22 cellular contexts compared by ENCODE assay signal in the genomic region with DNA sequence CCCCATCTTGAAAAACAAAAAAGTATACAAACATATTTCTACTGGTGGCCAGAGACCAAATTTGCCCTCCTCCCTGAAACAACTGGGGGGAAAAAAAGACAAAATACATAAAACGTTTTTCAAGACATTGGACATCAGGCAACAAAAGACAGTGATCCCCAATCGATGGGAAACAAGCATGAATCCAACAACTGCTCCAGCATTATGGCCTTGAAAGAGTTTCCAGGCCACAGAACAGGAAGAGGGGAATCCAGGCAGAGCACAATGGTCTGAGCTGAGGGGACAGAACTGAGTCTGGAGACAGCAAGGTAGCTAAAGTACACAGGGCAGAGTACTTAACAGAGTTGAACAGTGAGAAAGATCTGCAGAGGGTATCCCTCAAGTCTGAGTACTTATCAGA. TPM values are rescaled to one million over a fixed set of nuclear protein-coding genes. Genes with fewer than 3 reads are reported as not detected.
DNase-seq lines count a peak whose midpoint lies in the region; ATAC-seq and TF ChIP-seq lines count a peak whose summit lies in the region.
"Had no signal": no experiment of that assay in that cellular context is flagged by ENCODE, and none has a peak within 500 bp of the region (broad histone marks: within the 10 kb centered on the region; RNA-seq: fewer than 3 reads in every experiment).

No MANE protein-coding gene starts in this region.

- peaks cover 9% of the 10 kb centered on the region for H3F3A ChIP-seq in neural progenitor cell (ENCODE audit: low read depth)

- peaks cover 0 to under 1% (median 0%) of the 10 kb centered on the region in 8 donors for H3K9me3 Mint-ChIP-seq in CD4-positive, alpha-beta memory T cell
- H3K9me3 Mint-ChIP-seq in dendritic cell treated with granulocyte-macrophage colony-stimulating factor and Interleukin-4, amounts not matched to agents 40 ng/mL and 50 ng/mL, for 4 days, result no peaks in the 10 kb centered on the region
- H3K9me3 Mint-ChIP-seq in neural progenitor cell, result no peaks in the 10 kb centered on the region
- H3K9me3 Mint-ChIP-seq: activated naive CD4-positive, alpha-beta T cell treated with anti-CD3 and anti-CD28 coated beads for 36 hours; T-helper 2 cell treated with Interferon-gamma antibody and Interleukin-4, amounts not matched to agents 5 μg/mL and 100 μg/mL, for 36 hours had no signal

- POLR2A ChIA-PET in CD4-positive, alpha-beta memory T cell (lab: Charles Lee; ENCODE audit: partially characterized antibody), result interaction anchor here (2.1 kb wide), 1 partner anchor 104 kb away, joined by 8 read pairs; a partner anchor contains a TSS

- H2AFZ ChIP-seq in KMS-11 (ENCODE audit: low read depth) (no peak overlapping the region), neural progenitor cell (replicated peaks) (no peak overlapping the region)
- H2AFZ ChIP-seq: hepatocyte, parathyroid adenoma had no signal

- peaks cover 10% of the 10 kb centered on the region for H3K4me1 ChIP-seq in CD4-positive, alpha-beta memory T cell (ENCODE audit: insufficient read depth, low read length)
- H3K4me1 ChIP-seq in KMS-11 (ENCODE audit: low read depth, poor library complexity, severe bottlenecking), result peaks cover 58% of the 10 kb centered on the region
- peaks cover 13% of the 10 kb centered on the region for H3K4me1 ChIP-seq in neural progenitor cell
- H3K4me1 ChIP-seq: parathyroid adenoma had no signal

- no peak overlapping the region for H3K4me3 ChIP-seq in CD4-positive, alpha-beta memory T cell (ENCODE audit: low read length in 2 of 2)
- H3K4me3 ChIP-seq in KMS-11 (IDR thresholded peaks at IDR 0.05; ENCODE audit: insufficient read depth, low read depth, low read length), result peak overlapping the region; percentile 22
- no peak overlapping the region for H3K4me3 ChIP-seq in neural progenitor cell
- H3K4me3 ChIP-seq: esophagus squamous epithelium, hepatocyte, upper lobe of left lung had no signal

- intact Hi-C loops in CD4-positive, alpha-beta memory T cell (cut with micrococcal nuclease), result loop anchor here (5.0 to 10.0 kb wide), 2 partner anchors 148 to 690 kb away; a partner anchor contains a TSS
- intact Hi-C loops in dendritic cell treated with granulocyte-macrophage colony-stimulating factor and Interleukin-4, amounts not matched to agents 40 ng/mL and 50 ng/mL, for 4 days (cut with micrococcal nuclease), result loop anchor here (5.0 to 10.0 kb wide), 2 partner anchors 50 to 202 kb away; a partner anchor contains a TSS
- intact Hi-C loops in cardiac septum (cut with DNase I), result loop anchor here (5.0 kb wide), 2 partner anchors 133 to 183 kb away; a partner anchor contains a TSS
- intact Hi-C loops in posterior vena cava (cut with DNase I), result no loop called here

- H3K27ac ChIP-seq in CD4-positive, alpha-beta memory T cell (ENCODE audit: low read depth, low read length), result no peak overlapping the region
- H3K27ac ChIP-seq in KMS-11 (peak overlapping the region; percentile 20; the same call in 1 of the 2 replicates), neural progenitor cell (no peak overlapping the region)
- H3K27ac ChIP-seq: brain microvascular endothelial cell, esophagus squamous epithelium, hepatocyte, parathyroid adenoma, upper lobe of left lung had no signal

- H3K27ac Mint-ChIP-seq in CD4-positive, alpha-beta memory T cell, result peak overlapping the region in 5 of 7 donors; percentile 8 to 44 (median 14)
- peak overlapping the region; percentile 33 for H3K27ac Mint-ChIP-seq in dendritic cell treated with granulocyte-macrophage colony-stimulating factor and Interleukin-4, amounts not matched to agents 40 ng/mL and 50 ng/mL, for 4 days
- H3K27ac Mint-ChIP-seq in neural progenitor cell, result no peak overlapping the region
- H3K27ac Mint-ChIP-seq: activated CD4-positive, alpha-beta T cell treated with anti-CD3 and anti-CD28 coated beads for 36 hours; activated naive CD4-positive, alpha-beta T cell treated with anti-CD3 and anti-CD28 coated beads for 36 hours; T-helper 2 cell treated with Interferon-gamma antibody and Interleukin-4, amounts not matched to agents 5 μg/mL and 100 μg/mL, for 36 hours had no signal

- CTCF ChIA-PET in CD4-positive, alpha-beta memory T cell (lab: Charles Lee; ENCODE audit: partially characterized antibody), result no interaction called here

- peaks cover 3 to 9% of the 10 kb centered on the region in 2 donors for H3K36me3 Mint-ChIP-seq in CD4-positive, alpha-beta memory T cell
- H3K36me3 Mint-ChIP-seq in dendritic cell treated with granulocyte-macrophage colony-stimulating factor and Interleukin-4, amounts not matched to agents 40 ng/mL and 50 ng/mL, for 4 days (ENCODE audit: low read depth), result peaks cover 72% of the 10 kb centered on the region
- H3K36me3 Mint-ChIP-seq in neural progenitor cell, result peaks cover 10% of the 10 kb centered on the region

- H3K4me3 Mint-ChIP-seq in CD4-positive, alpha-beta memory T cell, result no peak overlapping the region
- H3K4me3 Mint-ChIP-seq in dendritic cell treated with granulocyte-macrophage colony-stimulating factor and Interleukin-4, amounts not matched to agents 40 ng/mL and 50 ng/mL, for 4 days, result peak overlapping the region; percentile 54
- no peak overlapping the region for H3K4me3 Mint-ChIP-seq in neural progenitor cell
- H3K4me3 Mint-ChIP-seq: activated CD4-positive, alpha-beta T cell treated with anti-CD3 and anti-CD28 coated beads for 36 hours; activated naive CD4-positive, alpha-beta T cell treated with anti-CD3 and anti-CD28 coated beads for 36 hours; T-helper 2 cell treated with Interferon-gamma antibody and Interleukin-4, amounts not matched to agents 5 μg/mL and 100 μg/mL, for 36 hours had no signal

- no peaks in the 10 kb centered on the region for H3K27me3 Mint-ChIP-seq in CD4-positive, alpha-beta memory T cell
- H3K27me3 Mint-ChIP-seq in dendritic cell treated with granulocyte-macrophage colony-stimulating factor and Interleukin-4, amounts not matched to agents 40 ng/mL and 50 ng/mL, for 4 days, result no peaks in the 10 kb centered on the region
- peaks cover 6% of the 10 kb centered on the region for H3K27me3 Mint-ChIP-seq in neural progenitor cell (ENCODE audit: insufficient read depth, low read depth)

- H3K27me3 ChIP-seq in CD4-positive, alpha-beta memory T cell (ENCODE audit: insufficient read depth, low read length), result no peaks in the 10 kb centered on the region
- no peaks in the 10 kb centered on the region for H3K27me3 ChIP-seq in KMS-11 (ENCODE audit: insufficient read depth, low read depth)
- H3K27me3 ChIP-seq in neural progenitor cell, result no peaks in the 10 kb centered on the region
- H3K27me3 ChIP-seq: brain microvascular endothelial cell, esophagus squamous epithelium, hepatocyte, upper lobe of left lung had no signal

- H3K4me2 ChIP-seq in KMS-11 (peak overlapping the region; percentile 81), neural progenitor cell (peak overlapping the region; percentile 12)

- H3K9me3 ChIP-seq in CD4-positive, alpha-beta memory T cell (ENCODE audit: control insufficient read depth in 1 of 2, low read length in 2 of 2), result no peaks in the 10 kb centered on the region
- H3K9me3 ChIP-seq in neural progenitor cell (ENCODE audit: low read depth), result no peaks in the 10 kb centered on the region
- H3K9me3 ChIP-seq: esophagus squamous epithelium, upper lobe of left lung had no signal

- H3K9ac ChIP-seq in KMS-11 (no peak overlapping the region), neural progenitor cell (no peak overlapping the region)
- H3K9ac ChIP-seq: parathyroid adenoma had no signal

- no peaks in the 10 kb centered on the region for H3K36me3 ChIP-seq in CD4-positive, alpha-beta memory T cell (ENCODE audit: insufficient read depth, low read length)
- H3K36me3 ChIP-seq in KMS-11 (ENCODE audit: insufficient read depth) (peaks cover 11% of the 10 kb centered on the region; the same call in 1 of the 2 replicates), neural progenitor cell (no peaks in the 10 kb centered on the region)
- H3K36me3 ChIP-seq: brain microvascular endothelial cell, esophagus squamous epithelium, upper lobe of left lung had no signal

- no peak for DNase-seq in CD4-positive, alpha-beta memory T cell
- DNase-seq in neural progenitor cell (ENCODE audit: low spot score) (no peak), cardiac septum (ENCODE audit: low spot score) (no peak), posterior vena cava (ENCODE audit: low spot score) (no peak)
- DNase-seq in activated CD8-positive, alpha-beta memory T cell treated with anti-CD3 and anti-CD28 coated beads, Interleukin-2, amount 50 U/mL, for 4 hours, result no peak
- DNase-seq: activated CD4-positive, alpha-beta T cell treated with anti-CD3 and anti-CD28 coated beads for 36 hours; activated naive CD4-positive, alpha-beta T cell treated with anti-CD3 and anti-CD28 coated beads for 36 hours; brain microvascular endothelial cell; EL; esophagus squamous epithelium; KG1; kidney glomerular epithelial cell; NCI-H226; SHP77; stimulated activated naive CD4-positive, alpha-beta T cell; upper lobe of left lung had no signal

- no peak for ATAC-seq in HG02938 (IDR thresholded peaks at IDR 0.05; ENCODE audit: unreplicated experiment)
- ATAC-seq: activated CD4-positive, alpha-beta T cell treated with anti-CD3 and anti-CD28 coated beads for 36 hours had no signal

- TF ChIP-seq CTCF in KMS-11 (conservative IDR thresholded peaks at IDR 0.05; ENCODE audit: low read depth, low read length) (no peak), neural progenitor cell (IDR thresholded peaks at IDR 0.05) (no peak)

- H4K20me1 ChIP-seq in KMS-11 (ENCODE audit: insufficient read depth) (no peaks in the 10 kb centered on the region), neural progenitor cell (ENCODE audit: low read depth) (peaks cover 29% of the 10 kb centered on the region)

- H3K79me2 ChIP-seq in KMS-11 (ENCODE audit: insufficient read depth, low read depth), result peaks cover 86% of the 10 kb centered on the region
- peaks cover 89% of the 10 kb centered on the region for H3K79me2 ChIP-seq in neural progenitor cell (ENCODE audit: low read depth)

- H3K4me1 Mint-ChIP-seq in CD4-positive, alpha-beta memory T cell, result peaks cover 16 to 31% (median 22%) of the 10 kb centered on the region in 4 donors
- H3K4me1 Mint-ChIP-seq in dendritic cell treated with granulocyte-macrophage colony-stimulating factor and Interleukin-4, amounts not matched to agents 40 ng/mL and 50 ng/mL, for 4 days (ENCODE audit: low read depth), result peaks cover 44% of the 10 kb centered on the region
- peaks cover 24% of the 10 kb centered on the region for H3K4me1 Mint-ChIP-seq in neural progenitor cell

RNA-seq across cellular contexts. Expression of a gene that starts 4.4 kb away (rescaled TPM):
- total RNA-seq in CD4-positive, alpha-beta memory T cell, result 10 to 100 TPM; 18.7 to 19.1 TPM
- 1 to 10 TPM in 1 of 2 donors, under 1 TPM in 1; 0.53 to 8.9 TPM for polyA plus RNA-seq in CD4-positive, alpha-beta memory T cell
- total RNA-seq in neural progenitor cell (ENCODE audit: low replicate concordance) (123 and 182 TPM in 2 replicates), cardiac septum (29.1 TPM), posterior vena cava (10 to 100 TPM; 63.4 to 77.1 TPM)

Comparison
In these comparisons a context has a peak if more than half of its experiments do, and no peak if none do; other contexts are left out.
1. intact Hi-C loops: an anchor here in CD4-positive, alpha-beta memory T cell (5.0 to 10.0 kb wide), dendritic cell treated with granulocyte-macrophage colony-stimulating factor and Interleukin-4, amounts not matched to agents 40 ng/mL and 50 ng/mL, for 4 days (5.0 to 10.0 kb wide) and cardiac septum (5.0 kb wide); none called in posterior vena cava.